In genomic region chr3:48194446-48195071, GRCh38 we compare ENCODE assay signal across 9 cellular contexts. TPM values are rescaled to one million over a fixed set of nuclear protein-coding genes. Genes with fewer than 3 reads are reported as not detected.
DNase-seq lines count a peak whose midpoint lies in the region; ATAC-seq and TF ChIP-seq lines count a peak whose summit lies in the region.
"Had no signal": no experiment of that assay in that cellular context is flagged by ENCODE, and none has a peak within 500 bp of the region (broad histone marks: within the 10 kb centered on the region; RNA-seq: fewer than 3 reads in every experiment).

No MANE protein-coding gene starts in this region.

- DNase-seq in NCI-H2081 (lab: John Stamatoyannopoulos, UW) = peak; percentile 36 to 62
- DNase-seq in NCI-H2081 treated with DMSO at 0.1 percent for 48 hours (lab: John Stamatoyannopoulos, UW) = no peak
- DNase-seq in Kasumi-1 (lab: John Stamatoyannopoulos, UW) = peak; percentile 62 to 76
- peak; percentile 66 for DNase-seq in RPMI7951 (ENCODE audit: low read depth)
- no peak for DNase-seq in coronary artery (ENCODE audit: low spot score)
- DNase-seq in upper lobe of left lung = peak in 1 of 2 donors; percentile 72
- DNase-seq: activated naive CD8-positive, alpha-beta T cell treated with anti-CD3 and anti-CD28 coated beads, Interleukin-2, amount 10 ng/mL, durations not matched to agents 7 days and 5 days had no signal

- TF ChIP-seq RAD21 in liver (IDR thresholded peaks at IDR 0.05) = peak; percentile 81 to 88

- H3K36me3 ChIP-seq in liver (ENCODE audit: control insufficient read depth in 4 of 4, insufficient read depth in 3 of 4, low read depth in 1 of 4, low read length in 3 of 4) (no peaks in the 10 kb centered on the region), upper lobe of left lung (no peaks in the 10 kb centered on the region)

- ATAC-seq in upper lobe of left lung (ENCODE audit: low FRiP score in 2 of 2) (peak; percentile 72 to 79), GM21529 (IDR thresholded peaks at IDR 0.05; ENCODE audit: unreplicated experiment) (no peak)

- TF ChIP-seq POLR2A in upper lobe of left lung (IDR thresholded peaks at IDR 0.05) = no peak

- H3K27ac ChIP-seq in coronary artery (no peak overlapping the region), liver (ENCODE audit: low read depth in 1 of 2, low read length in 2 of 2) (no peak overlapping the region), upper lobe of left lung (no peak overlapping the region)

- peaks cover 0 to 4% (median 0%) of the 10 kb centered on the region in 4 donors for H3K4me1 ChIP-seq in liver (ENCODE audit: control insufficient read depth in 4 of 4, insufficient read depth in 4 of 4, low read length in 3 of 4)
- H3K4me1 ChIP-seq in upper lobe of left lung = peaks cover 0 to 4% (median 1%) of the 10 kb centered on the region in 4 donors

- H3K9me3 ChIP-seq in liver (ENCODE audit: control insufficient read depth in 4 of 4, low read length in 3 of 4) (no peaks in the 10 kb centered on the region), upper lobe of left lung (no peaks in the 10 kb centered on the region)

- H3K4me3 ChIP-seq in coronary artery (no peak overlapping the region), liver (ENCODE audit: low read depth in 1 of 3, low read length in 3 of 3) (no peak overlapping the region), upper lobe of left lung (no peak overlapping the region)

- H3K27me3 ChIP-seq in liver (ENCODE audit: control insufficient read depth in 4 of 4, insufficient read depth in 4 of 4, low read length in 3 of 4) (peaks cover 0 to 3% (median 0%) of the 10 kb centered on the region in 4 donors), upper lobe of left lung (no peaks in the 10 kb centered on the region)

- TF ChIP-seq CTCF in coronary artery (IDR thresholded peaks at IDR 0.05) = peak; percentile 67
- TF ChIP-seq CTCF in liver (IDR thresholded peaks at IDR 0.05; ENCODE audit: low read depth, low read length, missing input control) = peak; percentile 75
- peak; percentile 50 to 75 (median 62) for TF ChIP-seq CTCF in upper lobe of left lung (IDR thresholded peaks at IDR 0.05)

- no peak overlapping the region for H3K9ac ChIP-seq in liver (ENCODE audit: low read depth in 1 of 2, low read length in 2 of 2)

- 49% methylated on average over 9 of the region's 9 CpGs for WGBS in liver
- 32 to 51% methylated on average over 9 of the region's 9 CpGs for WGBS in upper lobe of left lung, 2 donors

- no peak for TF ChIP-seq EP300 in upper lobe of left lung (IDR thresholded peaks at IDR 0.05)

TF ChIP-seq in liver, 16 proteins besides CTCF, POLR2A, EP300 and RAD21:
- no peak for TF ChIP-seq JUND (IDR thresholded peaks at IDR 0.05)
- no peak for TF ChIP-seq HNF4G (IDR thresholded peaks at IDR 0.05)
- no peak for TF ChIP-seq SP1 (IDR thresholded peaks at IDR 0.05)
- TF ChIP-seq NR2F2 (IDR thresholded peaks at IDR 0.05) = no peak
- TF ChIP-seq FOXA1 (IDR thresholded peaks at IDR 0.05) = no peak
- TF ChIP-seq EGR1 (IDR thresholded peaks at IDR 0.05; ENCODE audit: low read depth in 2 of 2) = no peak
- TF ChIP-seq FOXA2 (IDR thresholded peaks at IDR 0.05) = no peak
- no peak for TF ChIP-seq ZBTB33 (IDR thresholded peaks at IDR 0.05)
- TF ChIP-seq HNF4A (conservative IDR thresholded peaks at IDR 0.05) = no peak

RNA-seq across cellular contexts. Expression of gene CDC25A, which starts 6.3 kb away (rescaled TPM):
- total RNA-seq in RPMI7951 (2014; rRNA removed; shearing (Covaris generic)) = 13.5 and 16.9 TPM in 2 replicates
- total RNA-seq in liver = 10 to 100 TPM in 1 of 2 donors, under 1 TPM in 1; 0.25 to 29.6 TPM
- under 1 TPM; 0.18 to 0.95 TPM for polyA plus RNA-seq in liver
- 1 to 10 TPM in 2 of 6 donors, under 1 TPM in 2, not detected in 2; 0.30 to 1.5 (median 0.93) TPM for total RNA-seq in upper lobe of left lung

RNA-seq across cellular contexts. Expression of gene CAMP, which starts 28.7 kb away (rescaled TPM):
- 0.20 TPM in 1 of 2 replicates, not detected in the other for total RNA-seq in RPMI7951 (2014; rRNA removed; shearing (Covaris generic))
- total RNA-seq in liver (1 to 10 TPM in 1 of 2 donors, under 1 TPM in 1; 0.25 to 3.2 TPM), upper lobe of left lung (10 to 100 TPM in 1 of 6 donors, 1 to 10 TPM in 3, not detected in 2; 1.6 to 15.4 (median 2.7) TPM)
- under 1 TPM in 1 of 2 donors, not detected in 1; 0.62 TPM for polyA plus RNA-seq in liver
- total RNA-seq: activated naive CD8-positive, alpha-beta T cell treated with anti-CD3 and anti-CD28 coated beads, Interleukin-2, amount 10 ng/mL, durations not matched to agents 7 days and 5 days had no signal

RNA-seq across cellular contexts. Expression of gene ZNF589, which starts 46.3 kb away (rescaled TPM):
- total RNA-seq in RPMI7951 (2014; rRNA removed; shearing (Covaris generic)) = 2.9 and 3.0 TPM in 2 replicates
- total RNA-seq in liver (1 to 10 TPM; 2.1 to 3.3 TPM), upper lobe of left lung (10 to 100 TPM; 10.5 to 69.1 (median 21.9) TPM)
- polyA plus RNA-seq in liver = 1 to 10 TPM in 1 of 2 donors, under 1 TPM in 1; 0.49 to 1.0 TPM

Comparison
In these comparisons a context has a peak if more than half of its experiments do, and no peak if none do; other contexts are left out.
1. DNase-seq: peak in NCI-H2081 (2 of 2), Kasumi-1 (2 of 2) and RPMI7951 (single experiment); none in NCI-H2081 treated with DMSO at 0.1 percent for 48 hours (single experiment) and coronary artery (single experiment).
2. Peak in every context shown above with its lines, with median percentiles within 50 percentile points of each other: CTCF ChIP-seq.